ENCODE assay signal across 1 cellular context in the genomic region with DNA sequence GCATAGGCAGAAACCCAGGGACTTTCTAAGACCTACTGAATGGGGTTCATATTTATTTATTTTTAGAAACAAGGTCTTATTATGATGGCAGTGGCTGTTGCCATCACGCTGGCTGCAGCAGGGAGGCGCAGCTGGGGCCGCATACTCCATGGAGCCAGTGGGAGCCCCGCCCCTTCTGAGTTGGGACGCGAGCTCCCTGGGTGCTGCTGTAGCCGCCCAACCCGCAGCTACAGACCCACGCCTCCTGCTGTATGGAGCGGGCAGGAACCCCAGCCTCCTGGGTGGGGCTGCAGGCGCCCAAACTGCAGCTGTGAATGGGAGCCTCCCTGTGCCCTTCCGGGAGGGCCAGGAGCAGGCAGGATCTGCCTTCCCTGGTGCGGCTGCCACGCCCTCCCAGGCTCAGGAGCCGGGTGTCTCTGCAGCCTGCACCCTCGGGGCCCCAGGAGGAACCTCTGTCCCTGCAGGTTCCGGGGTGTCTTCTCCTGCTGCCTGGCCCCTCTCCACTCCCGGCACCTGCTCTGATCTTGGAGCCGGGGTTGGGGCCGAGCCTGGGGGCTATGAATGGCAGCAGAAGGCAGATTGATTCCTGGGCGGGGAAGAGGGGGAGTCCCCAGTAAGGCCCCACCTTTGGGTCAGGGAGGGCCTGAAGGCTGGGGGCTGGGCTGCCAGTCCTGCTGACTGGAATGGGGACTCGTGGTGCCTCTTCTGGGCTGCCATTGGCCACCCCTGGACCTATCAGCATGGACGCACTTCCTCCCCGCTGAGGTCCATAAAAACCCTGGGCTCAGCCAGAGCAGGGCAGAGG.
TF ChIP-seq lines count a peak whose summit lies in the region.

No MANE protein-coding gene starts in this region.

TF ChIP-seq in K562, 482 proteins besides CTCF, POLR2A, EP300 and RAD21:
- TF ChIP-seq GTF2F1 (IDR thresholded peaks at IDR 0.05; ENCODE audit: low read depth, low read length) = no peak
- TF ChIP-seq POLR2G (IDR thresholded peaks at IDR 0.05; ENCODE audit: low read depth, low read length) = peak; percentile 50; the same call in 1 of the 2 replicates
- TF ChIP-seq NCOA6 (IDR thresholded peaks at IDR 0.05) = no peak
- 0 out of 2 replicates have a peak, but pooled peaks have one; percentile 10 for TF ChIP-seq CBX5 (IDR thresholded peaks at IDR 0.05; ENCODE audit: borderline replicate concordance, low read depth)
- TF ChIP-seq ARID1B (IDR thresholded peaks at IDR 0.05) = peak; percentile 22; the same call in 1 of the 2 replicates
- 0 out of 2 replicates have a peak, but pooled peaks have one; percentile 44 for TF ChIP-seq RB1 (IDR thresholded peaks at IDR 0.05; ENCODE audit: low read depth)
- TF ChIP-seq, protein P1, sequence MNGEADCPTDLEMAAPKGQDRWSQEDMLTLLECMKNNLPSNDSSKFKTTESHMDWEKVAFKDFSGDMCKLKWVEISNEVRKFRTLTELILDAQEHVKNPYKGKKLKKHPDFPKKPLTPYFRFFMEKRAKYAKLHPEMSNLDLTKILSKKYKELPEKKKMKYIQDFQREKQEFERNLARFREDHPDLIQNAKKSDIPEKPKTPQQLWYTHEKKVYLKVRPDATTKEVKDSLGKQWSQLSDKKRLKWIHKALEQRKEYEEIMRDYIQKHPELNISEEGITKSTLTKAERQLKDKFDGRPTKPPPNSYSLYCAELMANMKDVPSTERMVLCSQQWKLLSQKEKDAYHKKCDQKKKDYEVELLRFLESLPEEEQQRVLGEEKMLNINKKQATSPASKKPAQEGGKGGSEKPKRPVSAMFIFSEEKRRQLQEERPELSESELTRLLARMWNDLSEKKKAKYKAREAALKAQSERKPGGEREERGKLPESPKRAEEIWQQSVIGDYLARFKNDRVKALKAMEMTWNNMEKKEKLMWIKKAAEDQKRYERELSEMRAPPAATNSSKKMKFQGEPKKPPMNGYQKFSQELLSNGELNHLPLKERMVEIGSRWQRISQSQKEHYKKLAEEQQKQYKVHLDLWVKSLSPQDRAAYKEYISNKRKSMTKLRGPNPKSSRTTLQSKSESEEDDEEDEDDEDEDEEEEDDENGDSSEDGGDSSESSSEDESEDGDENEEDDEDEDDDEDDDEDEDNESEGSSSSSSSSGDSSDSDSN (IDR thresholded peaks at IDR 0.05; ENCODE audit: borderline replicate concordance in 1 of 2, low read depth in 2 of 2, low read length in 2 of 2) = peak in 1 of 2 experiments; percentile 52; a peak in 1 of 4 replicates
- peak in 1 of 3 experiments; percentile 25 for TF ChIP-seq YY1 (IDR thresholded peaks at IDR 0.05; ENCODE audit: borderline replicate concordance in 1 of 3, control insufficient read depth in 1 of 3, extremely low read depth in 1 of 3, insufficient read depth in 3 of 3, insufficient read length in 1 of 3, insufficient replicate concordance in 2 of 3, low read depth in 1 of 3, low read length in 2 of 3)
- TF ChIP-seq DPF2 (IDR thresholded peaks at IDR 0.05) = no peak
- TF ChIP-seq NCOA1 (IDR thresholded peaks at IDR 0.05; ENCODE audit: low read depth) = no peak
- TF ChIP-seq ZNF212 (CRISPR knock-in tag; IDR thresholded peaks at IDR 0.05) = no peak
- no peak for TF ChIP-seq XRCC3 (IDR thresholded peaks at IDR 0.05)
- TF ChIP-seq HMGN3 (IDR thresholded peaks at IDR 0.05; ENCODE audit: borderline replicate concordance, extremely low read depth, insufficient read length, low read depth, low read length) = peak; percentile 28
- peak; percentile 54 for TF ChIP-seq CXXC5 (CRISPR knock-in tag; IDR thresholded peaks at IDR 0.05)
- TF ChIP-seq KDM4B (IDR thresholded peaks at IDR 0.05; ENCODE audit: borderline replicate concordance in 2 of 2, low read depth in 1 of 2) = peak in 1 of 2 experiments; percentile 39; a peak in 1 of 4 replicates
- peak; percentile 62; the same call in 1 of the 2 replicates for TF ChIP-seq MTA3 (IDR thresholded peaks at IDR 0.05; ENCODE audit: borderline replicate concordance)
- TF ChIP-seq CREM (IDR thresholded peaks at IDR 0.05; ENCODE audit: low read depth) = 0 out of 2 replicates have a peak, but pooled peaks have one; percentile 32
- no peak for TF ChIP-seq MCM3 (IDR thresholded peaks at IDR 0.05)
- TF ChIP-seq L3MBTL2 (IDR thresholded peaks at IDR 0.05) = peak; percentile 42; the same call in 1 of the 2 replicates
- TF ChIP-seq MAZ (CRISPR knock-in tag; conservative IDR thresholded peaks at IDR 0.05 in 1 of 2, IDR thresholded peaks at IDR 0.05 in 1 of 2) = peak; percentile 44 to 93; a peak in 3 of 4 replicates
- TF ChIP-seq FOXK2 (conservative IDR thresholded peaks at IDR 0.05 in 1 of 2, IDR thresholded peaks at IDR 0.05 in 1 of 2; ENCODE audit: low read depth in 2 of 2) = peak; percentile 46 to 56; a peak in 3 of 4 replicates
- peak; percentile 29; the same call in 1 of the 2 replicates for TF ChIP-seq ESRRA (IDR thresholded peaks at IDR 0.05; ENCODE audit: borderline replicate concordance, low read depth)
- TF ChIP-seq, protein P2, sequence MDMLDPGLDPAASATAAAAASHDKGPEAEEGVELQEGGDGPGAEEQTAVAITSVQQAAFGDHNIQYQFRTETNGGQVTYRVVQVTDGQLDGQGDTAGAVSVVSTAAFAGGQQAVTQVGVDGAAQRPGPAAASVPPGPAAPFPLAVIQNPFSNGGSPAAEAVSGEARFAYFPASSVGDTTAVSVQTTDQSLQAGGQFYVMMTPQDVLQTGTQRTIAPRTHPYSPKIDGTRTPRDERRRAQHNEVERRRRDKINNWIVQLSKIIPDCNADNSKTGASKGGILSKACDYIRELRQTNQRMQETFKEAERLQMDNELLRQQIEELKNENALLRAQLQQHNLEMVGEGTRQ (CRISPR knock-in tag; IDR thresholded peaks at IDR 0.05) = 0 out of 2 replicates have a peak, but pooled peaks have one; percentile 2
- TF ChIP-seq, protein P3, sequence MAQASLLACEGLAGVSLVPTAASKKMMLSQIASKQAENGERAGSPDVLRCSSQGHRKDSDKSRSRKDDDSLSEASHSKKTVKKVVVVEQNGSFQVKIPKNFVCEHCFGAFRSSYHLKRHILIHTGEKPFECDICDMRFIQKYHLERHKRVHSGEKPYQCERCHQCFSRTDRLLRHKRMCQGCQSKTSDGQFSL (CRISPR knock-in tag; IDR thresholded peaks at IDR 0.05) = peak; percentile 76; the same call in 1 of the 2 replicates
- TF ChIP-seq, protein P3 (tag; IDR thresholded peaks at IDR 0.05) = no peak
- TF ChIP-seq, protein P4, sequence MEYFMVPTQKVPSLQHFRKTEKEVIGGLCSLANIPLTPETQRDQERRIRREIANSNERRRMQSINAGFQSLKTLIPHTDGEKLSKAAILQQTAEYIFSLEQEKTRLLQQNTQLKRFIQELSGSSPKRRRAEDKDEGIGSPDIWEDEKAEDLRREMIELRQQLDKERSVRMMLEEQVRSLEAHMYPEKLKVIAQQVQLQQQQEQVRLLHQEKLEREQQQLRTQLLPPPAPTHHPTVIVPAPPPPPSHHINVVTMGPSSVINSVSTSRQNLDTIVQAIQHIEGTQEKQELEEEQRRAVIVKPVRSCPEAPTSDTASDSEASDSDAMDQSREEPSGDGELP (CRISPR knock-in tag; IDR thresholded peaks at IDR 0.05; ENCODE audit: borderline replicate concordance) = peak; percentile 73; the same call in 1 of the 2 replicates
- peak; percentile 40 for TF ChIP-seq RBFOX2 (IDR thresholded peaks at IDR 0.05; ENCODE audit: low read depth, low read length)
- TF ChIP-seq ZNF764 (CRISPR knock-in tag; IDR thresholded peaks at IDR 0.05; ENCODE audit: low read depth) = peak; percentile 35; the same call in 1 of the 2 replicates
- 0 out of 4 replicates have a peak, but pooled peaks of 1 of the 2 experiments have one; percentile 3 for TF ChIP-seq RCOR1 (IDR thresholded peaks at IDR 0.05; ENCODE audit: borderline replicate concordance in 1 of 2, low read depth in 2 of 2, low read length in 2 of 2)
- TF ChIP-seq ZKSCAN1 (IDR thresholded peaks at IDR 0.05; ENCODE audit: low read depth, low read length) = no peak
- peak; percentile 9 for TF ChIP-seq ZFP36 (IDR thresholded peaks at IDR 0.05; ENCODE audit: low read depth, low read length, partially characterized antibody)
- TF ChIP-seq NRF1 (conservative IDR thresholded peaks at IDR 0.05 in 1 of 2, IDR thresholded peaks at IDR 0.05 in 1 of 2) = peak; percentile 46 to 61; a peak in 3 of 4 replicates
- TF ChIP-seq KLF13 (tag; IDR thresholded peaks at IDR 0.05; ENCODE audit: borderline replicate concordance, low read depth) = peak; percentile 56; the same call in 1 of the 2 replicates
- no peak for TF ChIP-seq ZBTB1 (CRISPR knock-in tag; IDR thresholded peaks at IDR 0.05; ENCODE audit: borderline replicate concordance, low read depth)
- TF ChIP-seq CTBP1 (IDR thresholded peaks at IDR 0.05; ENCODE audit: borderline replicate concordance) = peak; percentile 74
- TF ChIP-seq, protein P5, sequence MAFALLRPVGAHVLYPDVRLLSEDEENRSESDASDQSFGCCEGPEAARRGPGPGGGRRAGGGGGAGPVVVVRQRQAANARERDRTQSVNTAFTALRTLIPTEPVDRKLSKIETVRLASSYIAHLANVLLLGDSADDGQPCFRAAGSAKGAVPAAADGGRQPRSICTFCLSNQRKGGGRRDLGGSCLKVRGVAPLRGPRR (CRISPR knock-in tag; IDR thresholded peaks at IDR 0.05) = no peak
- peak; percentile 62; the same call in 1 of the 2 replicates for TF ChIP-seq ATF7 (IDR thresholded peaks at IDR 0.05)
- TF ChIP-seq, protein P6, sequence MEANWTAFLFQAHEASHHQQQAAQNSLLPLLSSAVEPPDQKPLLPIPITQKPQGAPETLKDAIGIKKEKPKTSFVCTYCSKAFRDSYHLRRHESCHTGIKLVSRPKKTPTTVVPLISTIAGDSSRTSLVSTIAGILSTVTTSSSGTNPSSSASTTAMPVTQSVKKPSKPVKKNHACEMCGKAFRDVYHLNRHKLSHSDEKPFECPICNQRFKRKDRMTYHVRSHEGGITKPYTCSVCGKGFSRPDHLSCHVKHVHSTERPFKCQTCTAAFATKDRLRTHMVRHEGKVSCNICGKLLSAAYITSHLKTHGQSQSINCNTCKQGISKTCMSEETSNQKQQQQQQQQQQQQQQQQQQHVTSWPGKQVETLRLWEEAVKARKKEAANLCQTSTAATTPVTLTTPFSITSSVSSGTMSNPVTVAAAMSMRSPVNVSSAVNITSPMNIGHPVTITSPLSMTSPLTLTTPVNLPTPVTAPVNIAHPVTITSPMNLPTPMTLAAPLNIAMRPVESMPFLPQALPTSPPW (CRISPR knock-in tag; IDR thresholded peaks at IDR 0.05) = peak; percentile 68
- TF ChIP-seq PURB (CRISPR knock-in tag; IDR thresholded peaks at IDR 0.05; ENCODE audit: low read depth) = no peak
- TF ChIP-seq MECOM (CRISPR knock-in tag; IDR thresholded peaks at IDR 0.05) = no peak
- TF ChIP-seq XRCC4 (IDR thresholded peaks at IDR 0.05; ENCODE audit: extremely low read depth, insufficient read depth, insufficient read length) = no peak
- no peak for TF ChIP-seq CBX8 (IDR thresholded peaks at IDR 0.05; ENCODE audit: borderline replicate concordance, extremely low read depth, low read depth, low read length, poor library complexity, severe bottlenecking)
